In the genomic region with DNA sequence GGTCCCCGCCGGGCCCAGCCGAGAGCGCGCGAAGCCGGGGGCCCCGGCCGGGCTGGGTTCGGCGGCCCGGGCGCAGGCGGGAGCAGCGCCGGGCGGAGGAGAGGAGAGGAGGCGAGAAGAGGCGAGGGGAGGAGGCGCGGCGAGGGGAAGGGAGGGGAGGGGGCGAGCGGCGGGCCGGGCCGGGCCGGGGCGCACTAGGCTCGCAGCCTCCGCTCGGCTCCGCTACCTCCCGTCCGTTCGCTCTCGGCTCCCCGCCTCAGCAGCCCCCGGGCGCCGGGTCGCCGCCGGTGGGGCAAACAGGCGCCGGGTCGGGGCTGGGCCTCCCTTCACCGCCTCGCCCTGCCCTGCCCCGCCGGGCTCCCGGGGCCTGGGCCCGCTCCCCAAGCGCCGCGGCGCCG, we compare ENCODE assay signal across 10 cellular contexts. TPM values are rescaled to one million over a fixed set of nuclear protein-coding genes. Genes with fewer than 3 reads are reported as not detected.
DNase-seq lines count a peak whose midpoint lies in the region; ATAC-seq, FAIRE-seq and TF ChIP-seq lines count a peak whose summit lies in the region.
"Had no signal": no experiment of that assay in that cellular context is flagged by ENCODE, and none has a peak within 500 bp of the region (broad histone marks: within the 10 kb centered on the region; RNA-seq: fewer than 3 reads in every experiment).

No MANE protein-coding gene starts in this region.

- peaks cover 20% of the 10 kb centered on the region for H3K23me2 ChIP-seq in H9 (ENCODE audit: insufficient read length, low read depth, low read length, poor library complexity, severe bottlenecking)

- no peak overlapping the region for H4K5ac ChIP-seq in H9 (ENCODE audit: insufficient read length, low read depth, low read length)

- H3K36me3 Mint-ChIP-seq in H9 (ENCODE audit: insufficient read depth in 1 of 3, low read depth in 3 of 3), result no peaks in the 10 kb centered on the region

- no peak overlapping the region for H2BK120ac ChIP-seq in H9 (ENCODE audit: low read depth, low read length, poor library complexity, severe bottlenecking)

- H3K9ac ChIP-seq in H9 (ENCODE audit: extremely low read depth, insufficient read length, low read length) (no peak overlapping the region), iPS-15b (ENCODE audit: low read depth, low read length) (peak overlapping the region; percentile 24), smooth muscle cell (ENCODE audit: low read depth) (no peak overlapping the region)

- H3K27me3 Mint-ChIP-seq in H9 (ENCODE audit: low read depth), result peaks cover 60% of the 10 kb centered on the region

- no CpG with 5 or more reads among the region's 58 CpGs for WGBS in H9 (ENCODE audit: extremely low coverage, insufficient read length, low lambda C conversion rate)
- WGBS in smooth muscle cell (ENCODE audit: low lambda C conversion rate), result 3% methylated on average over 5 of the region's 58 CpGs
- 0 to 1% (median 0%) methylated on average over 5 to 58 of the region's 58 CpGs for WGBS in small intestine, 3 donors

- no peaks in the 10 kb centered on the region for H3K79me1 ChIP-seq in H9 (ENCODE audit: insufficient read depth, low read depth, low read length, poor library complexity, severe bottlenecking)

- H4K20me1 ChIP-seq in H9 (ENCODE audit: control insufficient read depth, insufficient read depth, insufficient read length) (no peaks in the 10 kb centered on the region), smooth muscle cell (ENCODE audit: low read depth) (no peaks in the 10 kb centered on the region)

- FAIRE-seq in small intestine (lab: Jason Lieb, UNC), result no peak
- no peak for FAIRE-seq in frontal cortex (lab: Jason Lieb, UNC)
- FAIRE-seq: GM18507 had no signal

- peaks cover 11% of the 10 kb centered on the region for H3K4me1 ChIP-seq in H9 (ENCODE audit: insufficient read depth, low read length)
- peaks cover 15% of the 10 kb centered on the region for H3K4me1 ChIP-seq in iPS-15b (ENCODE audit: control insufficient read depth, insufficient read depth, low read length)
- H3K4me1 ChIP-seq in smooth muscle cell (ENCODE audit: low read depth), result peaks cover 9% of the 10 kb centered on the region
- H3K4me1 ChIP-seq in small intestine (ENCODE audit: control insufficient read depth in 2 of 2, insufficient read depth in 1 of 2, low read depth in 1 of 2, low read length in 1 of 2), result peaks cover 0 to 2% of the 10 kb centered on the region in 2 donors

- H3K27ac Mint-ChIP-seq in H9, result no peak overlapping the region

- no peaks in the 10 kb centered on the region for H3F3A ChIP-seq in smooth muscle cell (ENCODE audit: low read depth)

- no peak for TF ChIP-seq CTCF in H9 (conservative IDR thresholded peaks at IDR 0.05)
- no peak for TF ChIP-seq CTCF in astrocyte of the cerebellum (IDR thresholded peaks at IDR 0.05; ENCODE audit: low read depth, low read length, missing control alignments)
- no peak for TF ChIP-seq CTCF in smooth muscle cell (IDR thresholded peaks at IDR 0.05; ENCODE audit: borderline replicate concordance, insufficient read depth, poor library complexity, severe bottlenecking)

- no peak overlapping the region for H3K56ac ChIP-seq in H9 (ENCODE audit: insufficient read length, low read depth, low read length)

- peak overlapping the region in 1 of 2 experiments; percentile 12; a peak in 1 of 5 replicates for H3K4me3 Mint-ChIP-seq in H9

- H2BK20ac ChIP-seq in H9 (ENCODE audit: low read depth, low read length, poor library complexity, severe bottlenecking), result no peak overlapping the region

- no peak overlapping the region for H3T11ph ChIP-seq in H9 (ENCODE audit: low read length)

- H4K8ac ChIP-seq in H9 (replicated peaks; ENCODE audit: insufficient read length, low read depth, low read length), result no peak overlapping the region

- H2AFZ ChIP-seq in H9 (ENCODE audit: low read length) (no peak overlapping the region), smooth muscle cell (ENCODE audit: low read depth) (peak overlapping the region; percentile 77)

- no peak overlapping the region for H2BK5ac ChIP-seq in H9 (ENCODE audit: insufficient read length, low read length)

- no peak overlapping the region for H3K18ac ChIP-seq in H9 (ENCODE audit: insufficient read length, low read depth, low read length)

- peaks cover 2% of the 10 kb centered on the region; the same call in 1 of the 2 replicates for H3K27me3 ChIP-seq in H9 (ENCODE audit: insufficient read depth, low read length)
- peaks cover 5% of the 10 kb centered on the region for H3K27me3 ChIP-seq in iPS-15b (ENCODE audit: control insufficient read depth, insufficient read depth, low read length)
- H3K27me3 ChIP-seq in smooth muscle cell (ENCODE audit: low read depth), result no peaks in the 10 kb centered on the region
- H3K27me3 ChIP-seq in small intestine (ENCODE audit: control insufficient read depth in 2 of 2, insufficient read depth in 2 of 2, low read length in 2 of 2), result peaks cover 2 to 20% of the 10 kb centered on the region in 2 donors

- in situ Hi-C loops in astrocyte of the cerebellum (cut with HindIII; ENCODE audit: low sequenced_read_pairs), result no loop called here

- no peaks in the 10 kb centered on the region for H3K9me3 ChIP-seq in H9 (ENCODE audit: control insufficient read depth, low read depth, low read length)
- no peaks in the 10 kb centered on the region for H3K9me3 ChIP-seq in iPS-15b (ENCODE audit: control insufficient read depth, insufficient read depth, low read length)
- H3K9me3 ChIP-seq in smooth muscle cell (replicated peaks; ENCODE audit: low read depth), result no peaks in the 10 kb centered on the region
- no peaks in the 10 kb centered on the region for H3K9me3 ChIP-seq in small intestine (ENCODE audit: control insufficient read depth, low read depth)

- H2BK12ac ChIP-seq in H9 (ENCODE audit: insufficient read length, low read depth, low read length), result no peak overlapping the region

- H3K14ac ChIP-seq in H9 (ENCODE audit: insufficient read depth, low read length), result no peak overlapping the region

- ATAC-seq in GM19035 (IDR thresholded peaks at IDR 0.05; ENCODE audit: unreplicated experiment), result no peak

- DNase-seq in H9 (no peak), astrocyte of the cerebellum (ENCODE audit: low read depth) (no peak), smooth muscle cell (lab: John Stamatoyannopoulos, UW; ENCODE audit: unreplicated experiment) (no peak), small intestine (no peak), NCI-H446 treated with DMSO at 0.1 percent for 48 hours (lab: John Stamatoyannopoulos, UW) (no peak), frontal cortex (ENCODE audit: low spot score in 2 of 2) (no peak)
- DNase-seq: activated naive CD4-positive, alpha-beta T cell treated with Interleukin-2 at 50 U/mL for 16 hours had no signal

- H3K36me3 ChIP-seq in iPS-15b (ENCODE audit: control insufficient read depth, insufficient read depth, low read length), result no peaks in the 10 kb centered on the region
- no peaks in the 10 kb centered on the region for H3K36me3 ChIP-seq in smooth muscle cell (ENCODE audit: low read depth)
- H3K36me3 ChIP-seq in small intestine (ENCODE audit: control insufficient read depth in 2 of 2, insufficient read depth in 2 of 2, low read length in 2 of 2), result no peaks in the 10 kb centered on the region

- no peaks in the 10 kb centered on the region for H3K9me3 Mint-ChIP-seq in H9

- no peak overlapping the region for H4K91ac ChIP-seq in H9 (ENCODE audit: insufficient read length, low read depth, low read length)

- H3K4me1 Mint-ChIP-seq in H9, result peaks cover 36 to 41% of the 10 kb centered on the region in 2 experiments

- H3K4me2 ChIP-seq in H9 (ENCODE audit: insufficient read depth, insufficient read length, low read length) (peak overlapping the region; percentile 74), smooth muscle cell (peak overlapping the region; percentile 99)

- H3K23ac ChIP-seq in H9 (ENCODE audit: insufficient read length, low read depth, low read length), result no peak overlapping the region

- no peak overlapping the region for H3K4ac ChIP-seq in H9 (ENCODE audit: low read depth, low read length)

- no peak overlapping the region for H2BK15ac ChIP-seq in H9 (ENCODE audit: low read depth, low read length)

- H3K4me3 ChIP-seq in astrocyte of the cerebellum (ENCODE audit: low read depth, low read length) (peak overlapping the region; percentile 43), iPS-15b (ENCODE audit: low read depth, low read length) (peak overlapping the region; percentile 59), smooth muscle cell (peak overlapping the region; percentile 75), small intestine (ENCODE audit: low read depth in 1 of 2, low read length in 2 of 2) (peak overlapping the region in 1 of 2 donors; percentile 42)

- H3K27ac ChIP-seq in H9 (ENCODE audit: insufficient read length, low read depth, low read length) (no peak overlapping the region), smooth muscle cell (ENCODE audit: low read depth) (no peak overlapping the region), small intestine (ENCODE audit: low read depth in 1 of 2, low read length in 1 of 2) (no peak overlapping the region)

- H2AK5ac ChIP-seq in H9 (ENCODE audit: insufficient read length, low read length), result no peak overlapping the region

- H3K79me2 ChIP-seq in H9 (ENCODE audit: insufficient read depth, low read length) (no peaks in the 10 kb centered on the region), smooth muscle cell (ENCODE audit: low read depth) (no peaks in the 10 kb centered on the region)

RNA-seq across cellular contexts. Expression of gene INSYN1, which starts 0.3 kb away (rescaled TPM):
- 1.9 and 2.5 TPM in 2 replicates for total RNA-seq in H9 (2021)
- 1.4 and 1.6 TPM in 2 replicates for total RNA-seq in smooth muscle cell
- polyA plus RNA-seq in smooth muscle cell, result 3.4 and 4.0 TPM in 2 replicates
- 1 to 10 TPM in 2 of 3 donors, not detected in 1; 1.9 TPM for polyA plus RNA-seq in small intestine
- 26.1 TPM for total RNA-seq in frontal cortex
